Comparison of ENCODE assay signal across 8 cellular contexts in genomic region chr9:101486693-101487442, GRCh38. TPM values are rescaled to one million over a fixed set of nuclear protein-coding genes. Genes with fewer than 3 reads are reported as not detected.
DNase-seq lines count a peak whose midpoint lies in the region; ATAC-seq and TF ChIP-seq lines count a peak whose summit lies in the region.

No MANE protein-coding gene starts in this region.

- BruUV-seq in A673 (replicated peaks; lab: Mats Ljungman, UMichigan) (no TSS peak), HCT116 (replicated peaks; lab: Mats Ljungman, UMichigan) (no TSS peak), Panc1 (replicated peaks; lab: Mats Ljungman, UMichigan) (no TSS peak)

- RAD21 ChIA-PET in HCT116 (lab: Charles Lee; ENCODE audit: low non-redundant PET in 1 of 2, low total read pairs in 2 of 2, uncharacterized antibody in 2 of 2, unreplicated experiment in 2 of 2), result interaction anchor here in 1 of 2 experiments (1.0 kb wide), 1 partner anchor 28 kb away, joined by 3 read pairs; no protein-coding TSS in a partner anchor

- H3K36me3 ChIP-seq in A673 (ENCODE audit: insufficient read depth, low read length, poor library complexity, severe bottlenecking) (no peaks in the 10 kb centered on the region), HCT116 (ENCODE audit: control insufficient read depth in 1 of 2, insufficient read depth in 2 of 2, low read length in 2 of 2) (no peaks in the 10 kb centered on the region), Panc1 (ENCODE audit: control insufficient read depth, insufficient read depth, low read length) (no peaks in the 10 kb centered on the region)

- H3K27me3 ChIP-seq in A673 (replicated peaks; ENCODE audit: insufficient read depth, low read depth, low read length, poor library complexity) (peaks cover 77% of the 10 kb centered on the region), HCT116 (ENCODE audit: insufficient read depth, low read length) (no peaks in the 10 kb centered on the region), Panc1 (ENCODE audit: control insufficient read depth, insufficient read depth, low read length) (no peaks in the 10 kb centered on the region), dorsolateral prefrontal cortex (no peaks in the 10 kb centered on the region)

- ATAC-seq in HCT116 (peak; percentile 84), Panc1 (peak; percentile 93), left colon (peak; percentile 84), GM19395 (IDR thresholded peaks at IDR 0.05; ENCODE audit: unreplicated experiment) (no peak), HG03196 (IDR thresholded peaks at IDR 0.05; ENCODE audit: unreplicated experiment) (no peak)
- peak; percentile 71 for ATAC-seq in stimulated activated naive CD8-positive, alpha-beta T cell treated with anti-CD3 and anti-CD28 coated beads, Interleukin-15, Interleukin-2, amounts not matched to agents 100 U/mL and 50 U/mL, for 24 hours

- H3K9me2 ChIP-seq in HCT116 (ENCODE audit: insufficient read depth), result no peaks in the 10 kb centered on the region

- DNase-seq in A673 (ENCODE audit: low spot score), result peak; percentile 10
- peak; percentile 51 for DNase-seq in HCT116 (ENCODE audit: low read depth, low spot score)
- DNase-seq in Panc1 (ENCODE audit: low read depth, low spot score), result no peak
- DNase-seq in dorsolateral prefrontal cortex, result peak; percentile 63 to 92 (median 80)
- DNase-seq in left colon, result peak; percentile 67 to 78
- DNase-seq in stimulated activated naive CD8-positive, alpha-beta T cell treated with anti-CD3 and anti-CD28 coated beads, Interleukin-15, Interleukin-2, amounts not matched to agents 100 U/mL and 50 U/mL, for 24 hours, result peak; percentile 27

- no peaks in the 10 kb centered on the region for H3K4me1 ChIP-seq in A673 (ENCODE audit: insufficient read depth, low read length, poor library complexity, severe bottlenecking)
- peaks cover 10 to 20% of the 10 kb centered on the region in 2 experiments; a peak in 3 of 4 replicates for H3K4me1 ChIP-seq in HCT116 (ENCODE audit: control insufficient read depth in 1 of 2, insufficient read depth in 2 of 2, low read length in 2 of 2)
- H3K4me1 ChIP-seq in Panc1 (ENCODE audit: control insufficient read depth, insufficient read depth, low read length), result peaks cover 16% of the 10 kb centered on the region

- H3K9ac ChIP-seq in HCT116 (ENCODE audit: low read length), result peak overlapping the region; percentile 82

- TF ChIP-seq POLR2A in HCT116 (IDR thresholded peaks at IDR 0.05; ENCODE audit: borderline replicate concordance, extremely low read depth, insufficient read depth, insufficient read length), result peak; percentile 32

- H4K20me1 ChIP-seq in HCT116 (ENCODE audit: insufficient read depth), result no peaks in the 10 kb centered on the region

- intact Hi-C loops in A673 (cut with micrococcal nuclease; ENCODE audit: unreplicated experiment) (no loop called here), HCT116 (cut with micrococcal nuclease) (loop anchor here (2.0 kb wide), 2 partner anchors 22 to 46 kb away; partner anchors contain the start of gene RNF20), Panc1 (cut with micrococcal nuclease; ENCODE audit: unreplicated experiment) (no loop called here), dorsolateral prefrontal cortex (cut with DNase I) (loop anchor here in 1 of 2 donors (2.0 kb wide), 1 partner anchor 46 kb away; the partner anchor contains the start of gene RNF20), left colon (cut with DNase I, micrococcal nuclease) (no loop called here)

- peaks cover 21% of the 10 kb centered on the region for H3K79me2 ChIP-seq in HCT116 (ENCODE audit: insufficient read depth, low read length)

- H3K9me3 ChIP-seq in A673 (ENCODE audit: low read depth, low read length, poor library complexity, severe bottlenecking) (no peaks in the 10 kb centered on the region), HCT116 (ENCODE audit: control insufficient read depth in 1 of 2, insufficient read depth in 1 of 2, low read depth in 1 of 2, low read length in 2 of 2) (no peaks in the 10 kb centered on the region), Panc1 (ENCODE audit: control insufficient read depth, insufficient read depth, low read depth, low read length) (no peaks in the 10 kb centered on the region)

- peak overlapping the region; percentile 94 for H2AFZ ChIP-seq in HCT116 (ENCODE audit: low read depth, low read length, poor library complexity, severe bottlenecking)

- H3K27ac ChIP-seq in A673 (ENCODE audit: low read depth, low read length, poor library complexity, severe bottlenecking) (no peak overlapping the region), HCT116 (ENCODE audit: low read depth, low read length) (peak overlapping the region; percentile 92), Panc1 (ENCODE audit: low read length) (peak overlapping the region; percentile 94), dorsolateral prefrontal cortex (peak overlapping the region; percentile 74 to 99 (median 95))

- peak overlapping the region; percentile 80 for H3K4me2 ChIP-seq in HCT116 (ENCODE audit: low read length)

- peak; percentile 47; the same call in 1 of the 2 replicates for TF ChIP-seq RAD21 in HCT116 (IDR thresholded peaks at IDR 0.05; ENCODE audit: low read depth)

- peak overlapping the region; percentile 33 for H3K4me3 ChIP-seq in A673 (ENCODE audit: low read depth, low read length, poor library complexity, severe bottlenecking)
- peak overlapping the region; percentile 69 to 82 for H3K4me3 ChIP-seq in HCT116 (replicated peaks in 1 of 2; ENCODE audit: low read depth in 1 of 2, low read length in 2 of 2)
- H3K4me3 ChIP-seq in Panc1 (ENCODE audit: low read depth in 2 of 2, low read length in 2 of 2), result peak overlapping the region; percentile 59 to 62
- H3K4me3 ChIP-seq in dorsolateral prefrontal cortex, result peak overlapping the region; percentile 73 to 96 (median 85)

- CTCF ChIA-PET in A673 (lab: Charles Lee) (no interaction called here), HCT116 (lab: Charles Lee) (interaction anchor here (1.1 to 2.9 kb wide), 6 partner anchors 22 to 46 kb away, joined by 3 to 9 read pairs (median 4); partner anchors contain the start of gene RNF20), Panc1 (lab: Charles Lee) (interaction anchor here (0.8 to 1.4 kb wide), 3 partner anchors 21 to 43 kb away, joined by 3 to 4 read pairs (median 3); no protein-coding TSS in a partner anchor)

- POLR2A ChIA-PET in A673 (lab: Charles Lee; ENCODE audit: low non-redundant PET), result no interaction called here
- POLR2A ChIA-PET in HCT116 (lab: Charles Lee), result interaction anchor here (0.9 to 1.5 kb wide), 9 partner anchors 11 to 88 kb away, joined by 3 to 4 read pairs (median 4); partner anchors contain the start of genes MRPL50 and ZNF189
- POLR2A ChIA-PET in Panc1 (lab: Charles Lee), result no interaction called here

- TF ChIP-seq CTCF in A673 (conservative IDR thresholded peaks at IDR 0.05; ENCODE audit: low read depth, low read length), result 0 out of 2 replicates have a peak, but pooled peaks have one; percentile 24
- TF ChIP-seq CTCF in HCT116 (IDR thresholded peaks at IDR 0.05 in 2 of 3, conservative IDR thresholded peaks at IDR 0.05 in 1 of 3; ENCODE audit: borderline replicate concordance in 1 of 3, insufficient read depth in 1 of 3, low read depth in 2 of 3, low read length in 2 of 3), result peak in 2 of 3 experiments; percentile 36 to 42; a peak in 2 of 6 replicates
- peak; percentile 71 for TF ChIP-seq CTCF in Panc1 (IDR thresholded peaks at IDR 0.05)
- peak in 55 of 56 donors; percentile 16 to 73 (median 56) for TF ChIP-seq CTCF in dorsolateral prefrontal cortex (IDR thresholded peaks at IDR 0.05 in 54 of 56, conservative IDR thresholded peaks at IDR 0.05 in 2 of 56; ENCODE audit: low read depth in 1 of 56, partially characterized antibody in 56 of 56)

- in situ Hi-C loops in Panc1 (cut with HindIII; ENCODE audit: low pct_unique_long_range_greater_than_20kb, low sequenced_read_pairs), result no loop called here

TF ChIP-seq in HCT116, 20 proteins besides CTCF, POLR2A, EP300 and RAD21 (continues in another document):
- no peak for TF ChIP-seq ZBTB33 (IDR thresholded peaks at IDR 0.05; ENCODE audit: extremely low read depth, insufficient replicate concordance, low read length)
- TF ChIP-seq EZH2phosphoT487 (IDR thresholded peaks at IDR 0.05; ENCODE audit: borderline replicate concordance), result no peak
- TF ChIP-seq FOSL1 (IDR thresholded peaks at IDR 0.05; ENCODE audit: low read depth), result no peak
- TF ChIP-seq CBX3 (IDR thresholded peaks at IDR 0.05; ENCODE audit: low read depth), result peak; percentile 34; the same call in 1 of the 2 replicates
- TF ChIP-seq TCF7L2 (IDR thresholded peaks at IDR 0.05; ENCODE audit: borderline replicate concordance, extremely low read depth, insufficient read depth, insufficient read length), result peak; percentile 22
- peak; percentile 36; the same call in 1 of the 2 replicates for TF ChIP-seq SIN3A (IDR thresholded peaks at IDR 0.05; ENCODE audit: low read depth)
- peak; percentile 73 for TF ChIP-seq POLR2AphosphoS5 (IDR thresholded peaks at IDR 0.05; ENCODE audit: low read depth, low read length)
- TF ChIP-seq SP1 (IDR thresholded peaks at IDR 0.05; ENCODE audit: low read depth), result no peak; the same call in 1 of the 2 replicates
- peak; percentile 43 for TF ChIP-seq YY1 (IDR thresholded peaks at IDR 0.05; ENCODE audit: extremely low read depth, insufficient replicate concordance, low read depth, low read length)

RNA-seq across cellular contexts. Expression of gene RNF20, which starts 46.8 kb away (rescaled TPM):
- total RNA-seq in A673 (2021) (58.4 TPM in 2 replicates), HCT116 (2021; ENCODE audit: unreplicated experiment) (37.6 TPM), Panc1 (2021; ENCODE audit: unreplicated experiment) (37.5 TPM), dorsolateral prefrontal cortex (10 to 100 TPM; 43.0 to 74.0 (median 56.6) TPM), left colon (10 to 100 TPM; 31.9 to 35.0 TPM)
- 24.9 and 25.5 TPM in 2 replicates for polyA plus RNA-seq in HCT116 (2012)
- polyA plus RNA-seq in Panc1 (2012; ENCODE audit: insufficient read length), result 22.9 TPM

RNA-seq across cellular contexts. Expression of gene ALDOB, which starts 51.3 kb away (rescaled TPM):
- total RNA-seq in A673 (2021), result not detected in 2 replicates
- 1.2 TPM for total RNA-seq in HCT116 (2021; ENCODE audit: unreplicated experiment)
- polyA plus RNA-seq in HCT116 (2012), result 0.04 TPM in 1 of 2 replicates, not detected in the other
- total RNA-seq in Panc1 (2021; ENCODE audit: unreplicated experiment), result 0.67 TPM
- polyA plus RNA-seq in Panc1 (2012; ENCODE audit: insufficient read length), result not detected
- total RNA-seq in dorsolateral prefrontal cortex, result 1 to 10 TPM in 24 of 120 experiments, under 1 TPM in 51, not detected in 45; 0.22 to 4.5 (median 0.68) TPM
- 10 to 100 TPM in 1 of 2 donors, 1 to 10 TPM in 1; 2.7 to 39.3 TPM for total RNA-seq in left colon

Comparison
In these comparisons a context has a peak if more than half of its experiments do, and no peak if none do; other contexts are left out.
1. H3K4me3 ChIP-seq: peak in every context shown above with its lines; median percentile 85 in dorsolateral prefrontal cortex; 76 in HCT116; 60 in Panc1; 33 in A673.
2. ATAC-seq: peak in HCT116 (single experiment), Panc1 (single experiment), left colon (single experiment) and stimulated activated naive CD8-positive, alpha-beta T cell treated with anti-CD3 and anti-CD28 coated beads, Interleukin-15, Interleukin-2, amounts not matched to agents 100 U/mL and 50 U/mL, for 24 hours (single experiment); none in GM19395 (single experiment) and HG03196 (single experiment).
3. Peak in every context shown above with its lines, with median percentiles within 50 percentile points of each other: CTCF ChIP-seq.